ENCODE assay signal across 8 cellular contexts in genomic region chr13:114098689-114099056, GRCh38. TPM values are rescaled to one million over a fixed set of nuclear protein-coding genes. Genes with fewer than 3 reads are reported as not detected.
DNase-seq lines count a peak whose midpoint lies in the region; ATAC-seq and TF ChIP-seq lines count a peak whose summit lies in the region.
"Not testable (repeated sequence)": the region's sequence is repeated elsewhere in the genome, so short reads cannot be mapped to it uniquely, and the experiment has no call there.

No MANE protein-coding gene starts in this region.

- H3K4me1 Mint-ChIP-seq in CD8-positive, alpha-beta T cell (ENCODE audit: low read depth): peaks cover 80% of the 10 kb centered on the region
- H3K4me1 Mint-ChIP-seq in T-cell: peaks cover 72 to 82% (median 76%) of the 10 kb centered on the region in 3 donors
- peaks cover 63% of the 10 kb centered on the region for H3K4me1 Mint-ChIP-seq in activated naive CD4-positive, alpha-beta T cell treated with anti-CD3 and anti-CD28 coated beads for 36 hours (ENCODE audit: low read depth)
- H3K4me1 Mint-ChIP-seq in naive thymus-derived CD4-positive, alpha-beta T cell: peaks cover 40 to 84% (median 67%) of the 10 kb centered on the region in 7 donors

- TF ChIP-seq CTCF in CD8-positive, alpha-beta T cell (IDR thresholded peaks at IDR 0.05); dorsolateral prefrontal cortex (IDR thresholded peaks at IDR 0.05 in 54 of 56, conservative IDR thresholded peaks at IDR 0.05 in 2 of 56; ENCODE audit: low read depth in 1 of 56, partially characterized antibody in 56 of 56); left ventricle myocardium inferior (IDR thresholded peaks at IDR 0.05; ENCODE audit: borderline replicate concordance); transverse colon (IDR thresholded peaks at IDR 0.05): not testable (repeated sequence)

- H3K27me3 Mint-ChIP-seq in CD8-positive, alpha-beta T cell (ENCODE audit: low read depth); T-cell; activated naive CD4-positive, alpha-beta T cell treated with anti-CD3 and anti-CD28 coated beads for 36 hours (ENCODE audit: low read depth); naive thymus-derived CD4-positive, alpha-beta T cell: not testable (repeated sequence)

- not testable (repeated sequence) for ATAC-seq in CD8-positive, alpha-beta T cell; T-cell (replicated peaks in 1 of 4); naive thymus-derived CD4-positive, alpha-beta T cell

- peak overlapping the region; percentile 48 for H3K4me2 ChIP-seq in skeletal muscle satellite cell (ENCODE audit: low read length)

- DNase-seq in CD8-positive, alpha-beta T cell; T-cell; activated naive CD4-positive, alpha-beta T cell treated with anti-CD3 and anti-CD28 coated beads for 36 hours; left ventricle myocardium inferior; naive thymus-derived CD4-positive, alpha-beta T cell; transverse colon: not testable (repeated sequence)
- DNase-seq in dorsolateral prefrontal cortex: peak in 1 of 10 donors; percentile 21

- H3K9me3 Mint-ChIP-seq in CD8-positive, alpha-beta T cell; T-cell: not testable (repeated sequence)
- H3K9me3 Mint-ChIP-seq in activated naive CD4-positive, alpha-beta T cell treated with anti-CD3 and anti-CD28 coated beads for 36 hours: peaks cover 13% of the 10 kb centered on the region
- H3K9me3 Mint-ChIP-seq in naive thymus-derived CD4-positive, alpha-beta T cell: peaks cover 0 to 18% (median 6%) of the 10 kb centered on the region in 11 donors

- not testable (repeated sequence) for TF ChIP-seq POLR2A in transverse colon (IDR thresholded peaks at IDR 0.05)

- POLR2A ChIA-PET in CD8-positive, alpha-beta T cell (lab: Charles Lee); T-cell (lab: Charles Lee); naive thymus-derived CD4-positive, alpha-beta T cell (lab: Charles Lee): not testable (repeated sequence)

- WGBS in transverse colon (ENCODE audit: low coverage in 1 of 2), 2 donors: 77% methylated on average over 8 of the region's 14 CpGs; no CpG with 5 or more reads in 1 of the 2 donors

- H3K4me3 ChIP-seq in CD8-positive, alpha-beta T cell (ENCODE audit: low read depth, low read length); naive thymus-derived CD4-positive, alpha-beta T cell (ENCODE audit: low read length); transverse colon: not testable (repeated sequence)
- H3K4me3 ChIP-seq in dorsolateral prefrontal cortex (peak overlapping the region in 3 of 59 donors; percentile 5 to 18 (median 16)), left ventricle myocardium inferior (peak overlapping the region; percentile 32), skeletal muscle satellite cell (ENCODE audit: low read length) (peak overlapping the region; percentile 35)

- H3K36me3 ChIP-seq in CD8-positive, alpha-beta T cell (ENCODE audit: insufficient read depth, low read length): peaks cover 26% of the 10 kb centered on the region
- H3K36me3 ChIP-seq in left ventricle myocardium inferior; skeletal muscle satellite cell (ENCODE audit: insufficient read depth, low read length); transverse colon: not testable (repeated sequence)
- peaks cover 6 to 64% (median 8%) of the 10 kb centered on the region in 3 experiments for H3K36me3 ChIP-seq in naive thymus-derived CD4-positive, alpha-beta T cell (ENCODE audit: control insufficient read depth in 2 of 3, insufficient read depth in 3 of 3, low read length in 3 of 3)

- peak overlapping the region; percentile 56 for H3K9ac ChIP-seq in skeletal muscle satellite cell (ENCODE audit: low read depth, low read length)

- TF ChIP-seq EP300 in transverse colon (IDR thresholded peaks at IDR 0.05; ENCODE audit: low read depth): not testable (repeated sequence)

- H3K27ac ChIP-seq in CD8-positive, alpha-beta T cell (ENCODE audit: low read depth, low read length): not testable (repeated sequence)
- peak overlapping the region in 55 of 59 donors; percentile 8 to 90 (median 72) for H3K27ac ChIP-seq in dorsolateral prefrontal cortex
- H3K27ac ChIP-seq in left ventricle myocardium inferior (replicated peaks): peak overlapping the region; percentile 69
- peak overlapping the region; percentile 37 for H3K27ac ChIP-seq in naive thymus-derived CD4-positive, alpha-beta T cell (ENCODE audit: low read depth, low read length)
- peak overlapping the region; percentile 50 to 65 (median 62) for H3K27ac ChIP-seq in transverse colon

- H3K4me1 ChIP-seq in CD8-positive, alpha-beta T cell (ENCODE audit: insufficient read depth, low read length): peaks cover 80% of the 10 kb centered on the region
- peaks cover 34% of the 10 kb centered on the region for H3K4me1 ChIP-seq in left ventricle myocardium inferior
- H3K4me1 ChIP-seq in naive thymus-derived CD4-positive, alpha-beta T cell (ENCODE audit: control insufficient read depth in 2 of 2, insufficient read depth in 2 of 2, low read length in 2 of 2): peaks cover 54 to 65% of the 10 kb centered on the region in 2 donors
- peaks cover 58% of the 10 kb centered on the region for H3K4me1 ChIP-seq in skeletal muscle satellite cell (ENCODE audit: control insufficient read depth, insufficient read depth, low read length)
- H3K4me1 ChIP-seq in transverse colon: peaks cover 15 to 28% (median 19%) of the 10 kb centered on the region in 4 donors

- in situ Hi-C loops in transverse colon (cut with MboI; ENCODE audit: low pct_ligation_motif_present in 1 of 4, low pct_unique_long_range_greater_than_20kb in 1 of 4, low sequenced_read_pairs in 3 of 4): not testable (repeated sequence)

- peaks cover 56% of the 10 kb centered on the region for H3K36me3 Mint-ChIP-seq in CD8-positive, alpha-beta T cell
- peaks cover 35% of the 10 kb centered on the region for H3K36me3 Mint-ChIP-seq in T-cell
- H3K36me3 Mint-ChIP-seq in activated naive CD4-positive, alpha-beta T cell treated with anti-CD3 and anti-CD28 coated beads for 36 hours (ENCODE audit: low read depth): peaks cover 32% of the 10 kb centered on the region
- peaks cover 15 to 40% (median 38%) of the 10 kb centered on the region in 5 donors for H3K36me3 Mint-ChIP-seq in naive thymus-derived CD4-positive, alpha-beta T cell

- H3K27ac Mint-ChIP-seq in CD8-positive, alpha-beta T cell: peak overlapping the region; percentile 90
- H3K27ac Mint-ChIP-seq in T-cell: peak overlapping the region; percentile 57 to 74
- peak overlapping the region; percentile 73 for H3K27ac Mint-ChIP-seq in activated naive CD4-positive, alpha-beta T cell treated with anti-CD3 and anti-CD28 coated beads for 36 hours
- peak overlapping the region; percentile 31 to 90 (median 84) for H3K27ac Mint-ChIP-seq in naive thymus-derived CD4-positive, alpha-beta T cell

- not testable (repeated sequence) for H3K9me3 ChIP-seq in CD8-positive, alpha-beta T cell (ENCODE audit: low read length); left ventricle myocardium inferior (replicated peaks); naive thymus-derived CD4-positive, alpha-beta T cell (ENCODE audit: control insufficient read depth in 2 of 3, low read length in 3 of 3); skeletal muscle satellite cell (replicated peaks; ENCODE audit: low read length); transverse colon

- not testable (repeated sequence) for H3K4me3 Mint-ChIP-seq in CD8-positive, alpha-beta T cell; activated naive CD4-positive, alpha-beta T cell treated with anti-CD3 and anti-CD28 coated beads for 36 hours
- H3K4me3 Mint-ChIP-seq in T-cell: peak overlapping the region in 1 of 3 donors; percentile 76
- peak overlapping the region in 9 of 10 donors; percentile 32 to 86 (median 51) for H3K4me3 Mint-ChIP-seq in naive thymus-derived CD4-positive, alpha-beta T cell

- CTCF ChIA-PET in CD8-positive, alpha-beta T cell (lab: Charles Lee); T-cell (lab: Charles Lee); activated naive CD4-positive, alpha-beta T cell treated with anti-CD3 and anti-CD28 coated beads for 36 hours (lab: Charles Lee); naive thymus-derived CD4-positive, alpha-beta T cell (lab: Charles Lee): not testable (repeated sequence)

- H3K27me3 ChIP-seq in CD8-positive, alpha-beta T cell (ENCODE audit: insufficient read depth, low read length); dorsolateral prefrontal cortex; left ventricle myocardium inferior (ENCODE audit: low read depth); naive thymus-derived CD4-positive, alpha-beta T cell (ENCODE audit: control insufficient read depth in 2 of 2, insufficient read depth in 2 of 2, low read length in 2 of 2); skeletal muscle satellite cell (ENCODE audit: control insufficient read depth, insufficient read depth, low read length); transverse colon: not testable (repeated sequence)

- intact Hi-C loops in CD8-positive, alpha-beta T cell (cut with DNase I, micrococcal nuclease): loop anchor here in 1 of 2 experiments (10.0 kb wide), 1 partner anchor 54 kb away; no protein-coding TSS in a partner anchor
- intact Hi-C loops in activated naive CD4-positive, alpha-beta T cell treated with anti-CD3 and anti-CD28 coated beads for 36 hours (cut with micrococcal nuclease); dorsolateral prefrontal cortex (cut with DNase I); left ventricle myocardium inferior (cut with micrococcal nuclease); naive thymus-derived CD4-positive, alpha-beta T cell (cut with micrococcal nuclease); transverse colon (cut with DNase I; ENCODE audit: low total_unique reads): not testable (repeated sequence)

RNA-seq across cellular contexts. Expression of gene RASA3, which starts 33.8 kb away (rescaled TPM):
- 100 to 1,000 TPM; 144 TPM for total RNA-seq in CD8-positive, alpha-beta T cell
- total RNA-seq in T-cell (100 to 1,000 TPM; 223 to 267 (median 238) TPM), dorsolateral prefrontal cortex (10 to 100 TPM; 31.0 to 93.4 (median 44.7) TPM), left ventricle myocardium inferior (9.5 TPM), transverse colon (10 to 100 TPM in 1 of 4 donors, 1 to 10 TPM in 3; 4.4 to 15.6 (median 8.5) TPM)
- 10 to 100 TPM; 48.3 to 48.8 TPM for total RNA-seq in activated naive CD4-positive, alpha-beta T cell treated with anti-CD3 and anti-CD28 coated beads for 36 hours
- 100 to 1,000 TPM; 110 to 227 (median 199) TPM for total RNA-seq in naive thymus-derived CD4-positive, alpha-beta T cell
- polyA plus RNA-seq in naive thymus-derived CD4-positive, alpha-beta T cell: 100 to 1,000 TPM; 109 to 195 TPM
- 33.2 and 35.2 TPM in 2 replicates for total RNA-seq in skeletal muscle satellite cell (2012; rRNA removed)
